Comparison of ENCODE assay signal across 8 cellular contexts in the genomic region with DNA sequence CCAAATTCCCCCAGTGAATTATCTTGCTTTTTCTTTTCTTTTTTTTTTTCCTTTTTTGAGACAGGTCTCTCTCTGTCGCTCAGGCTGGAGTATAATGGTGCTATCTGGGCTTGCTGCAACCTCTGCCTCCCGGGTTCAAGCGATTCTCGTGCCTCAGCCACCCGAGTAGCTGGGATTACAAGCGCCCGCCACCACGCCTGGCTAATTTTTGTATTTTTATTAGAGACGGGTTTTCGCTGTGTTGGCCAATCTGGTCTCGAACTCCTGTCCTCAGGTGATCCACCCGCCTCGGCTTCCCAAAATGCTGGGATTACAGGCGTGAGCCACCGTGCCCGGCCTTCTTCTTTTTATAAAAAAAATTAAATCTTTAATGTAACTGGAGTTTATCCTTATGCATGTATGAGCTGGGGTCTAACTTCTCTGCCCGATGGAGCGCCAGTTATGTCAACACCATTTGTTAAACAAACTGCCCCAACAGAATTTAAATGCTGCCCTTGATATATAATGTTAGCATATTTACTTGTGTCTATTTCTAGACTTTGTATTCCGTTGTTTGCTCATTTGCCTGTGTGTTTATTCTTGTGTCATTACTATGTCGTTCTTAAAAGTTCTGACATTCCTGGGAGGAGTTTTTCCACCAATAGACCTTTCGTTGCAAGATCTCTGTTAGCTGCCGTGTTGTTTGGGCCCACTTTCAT.
DNase-seq lines count a peak whose midpoint lies in the region; ATAC-seq and TF ChIP-seq lines count a peak whose summit lies in the region.

No MANE protein-coding gene starts in this region.

- H3K27me3 Mint-ChIP-seq in nephron (ENCODE audit: low read depth) = peaks cover 3% of the 10 kb centered on the region

- TF ChIP-seq CTCF in nephron (IDR thresholded peaks at IDR 0.05; ENCODE audit: unreplicated experiment in 3 of 3) = no peak

- peaks cover 5% of the 10 kb centered on the region for H3K4me1 ChIP-seq in effector memory CD4-positive, alpha-beta T cell (ENCODE audit: control insufficient read depth, insufficient read depth, low read length, poor library complexity, severe bottlenecking)

- peak overlapping the region; percentile 52 for H3K4me3 ChIP-seq in effector memory CD4-positive, alpha-beta T cell (ENCODE audit: insufficient read depth, low read depth, low read length, poor library complexity, severe bottlenecking)

- DNase-seq in NCI-H526 (lab: John Stamatoyannopoulos, UW) (peak; percentile 33 to 45), T1000 (lab: John Stamatoyannopoulos, UW) (no peak), kidney glomerular epithelial cell (lab: John Stamatoyannopoulos, UW) (no peak), SIG-M5 (lab: John Stamatoyannopoulos, UW) (no peak)
- DNase-seq in effector memory CD4-positive, alpha-beta T cell = no peak

- H3K27ac Mint-ChIP-seq in nephron = peak overlapping the region; percentile 72 to 91 (median 83)

- no peaks in the 10 kb centered on the region for H3K9me3 Mint-ChIP-seq in nephron

- H3K27me3 ChIP-seq in effector memory CD4-positive, alpha-beta T cell (replicated peaks; ENCODE audit: control insufficient read depth, insufficient read depth, low read length, poor library complexity, severe bottlenecking) = no peaks in the 10 kb centered on the region

- H3K4me1 Mint-ChIP-seq in nephron = peaks cover 18% of the 10 kb centered on the region

- no peaks in the 10 kb centered on the region for H3K9me3 ChIP-seq in effector memory CD4-positive, alpha-beta T cell (ENCODE audit: control insufficient read depth, low read length)

- H3K27ac ChIP-seq in effector memory CD4-positive, alpha-beta T cell (ENCODE audit: insufficient read depth, low read length, poor library complexity, severe bottlenecking) = peak overlapping the region; percentile 60

- peak overlapping the region; percentile 90 to 95 (median 93) for H3K4me3 Mint-ChIP-seq in nephron

- peaks cover 13% of the 10 kb centered on the region for H3K36me3 Mint-ChIP-seq in nephron (ENCODE audit: low read depth)

- no peaks in the 10 kb centered on the region for H3K36me3 ChIP-seq in effector memory CD4-positive, alpha-beta T cell (ENCODE audit: control insufficient read depth, insufficient read depth, low read length)

- ATAC-seq in GM19025 (IDR thresholded peaks at IDR 0.05; ENCODE audit: low read depth, unreplicated experiment) = peak; percentile 21
- no peak for ATAC-seq in HG02678 (IDR thresholded peaks at IDR 0.05; ENCODE audit: unreplicated experiment)

Comparison
In these comparisons a context has a peak if more than half of its experiments do, and no peak if none do; other contexts are left out.
1. DNase-seq: peak in NCI-H526 (2 of 2); none in effector memory CD4-positive, alpha-beta T cell (0 of 3), T1000 (single experiment), kidney glomerular epithelial cell (single experiment) and SIG-M5 (single experiment).